In genomic region chr18:5239447-5239846, GRCh38 we compare ENCODE assay signal across 9 cellular contexts. TPM values are rescaled to one million over a fixed set of nuclear protein-coding genes. Genes with fewer than 3 reads are reported as not detected.
A peak's percentile ranks its signal among the peaks of the same experiment; 100 is the strongest.
DNase-seq lines count a peak whose midpoint lies in the region; ATAC-seq and TF ChIP-seq lines count a peak whose summit lies in the region.
"Had no signal": no experiment of that assay in that cellular context is flagged by ENCODE, and none has a peak within 500 bp of the region (broad histone marks: within the 10 kb centered on the region; RNA-seq: fewer than 3 reads in every experiment).

No MANE protein-coding gene starts in this region.

- H3K27ac Mint-ChIP-seq in type B pancreatic cell: peak overlapping the region; percentile 21

- no peaks in the 10 kb centered on the region for H3K27me3 Mint-ChIP-seq in type B pancreatic cell

- H3K4me3 Mint-ChIP-seq in type B pancreatic cell: peak overlapping the region; percentile 98

- H3K9ac ChIP-seq in adipocyte (ENCODE audit: low read length): peak overlapping the region; percentile 97

- 49 to 64% (median 55%) methylated on average over 4 of the region's 4 CpGs for WGBS in heart left ventricle, 4 donors

- peak overlapping the region in 1 of 12 donors; percentile 99 for H3K27ac ChIP-seq in heart left ventricle
- no peak overlapping the region for H3K27ac ChIP-seq in lower lobe of right lung

- H3K27me3 ChIP-seq in heart left ventricle (no peaks in the 10 kb centered on the region), adipocyte (replicated peaks; ENCODE audit: control insufficient read depth, insufficient read depth, low read length) (no peaks in the 10 kb centered on the region), lower lobe of right lung (ENCODE audit: low read depth) (no peaks in the 10 kb centered on the region)

- H3K4me1 ChIP-seq in heart left ventricle (peaks cover 0 to 39% (median 27%) of the 10 kb centered on the region in 12 donors), adipocyte (ENCODE audit: control insufficient read depth, insufficient read depth, low read length) (peaks cover 16% of the 10 kb centered on the region), lower lobe of right lung (peaks cover 33% of the 10 kb centered on the region)

- TF ChIP-seq POLR2A in heart left ventricle (IDR thresholded peaks at IDR 0.05): no peak

- H3K36me3 Mint-ChIP-seq in type B pancreatic cell: peaks cover 23% of the 10 kb centered on the region

- peaks cover 27% of the 10 kb centered on the region for H3K4me1 Mint-ChIP-seq in type B pancreatic cell (ENCODE audit: unreplicated experiment)

- TF ChIP-seq CTCF in heart left ventricle (IDR thresholded peaks at IDR 0.05): no peak
- no peak for TF ChIP-seq CTCF in lower lobe of right lung (IDR thresholded peaks at IDR 0.05)
- no peak for TF ChIP-seq CTCF in type B pancreatic cell (conservative IDR thresholded peaks at IDR 0.05)

- H3K36me3 ChIP-seq in heart left ventricle (peaks cover 0 to 47% (median 36%) of the 10 kb centered on the region in 9 donors), adipocyte (ENCODE audit: control insufficient read depth, insufficient read depth, low read length, severe bottlenecking) (peaks cover 7% of the 10 kb centered on the region), lower lobe of right lung (peaks cover 25% of the 10 kb centered on the region)

- no peak for DNase-seq in heart left ventricle
- DNase-seq in left cardiac atrium: no peak
- DNase-seq in adipocyte (ENCODE audit: low read depth): no peak
- DNase-seq in lower lobe of right lung: no peak
- no peak for DNase-seq in type B pancreatic cell (ENCODE audit: extremely low spot score, unreplicated experiment)
- DNase-seq in DMS53 treated with DMSO at 0.1 percent for 48 hours (lab: John Stamatoyannopoulos, UW; ENCODE audit: unreplicated experiment): no peak
- no peak for DNase-seq in activated CD4-positive, alpha-beta T cell treated with anti-CD3 and anti-CD28 coated beads for 48 hours
- DNase-seq: NCI-H82 had no signal

- no peaks in the 10 kb centered on the region for H3K9me3 ChIP-seq in heart left ventricle
- no peaks in the 10 kb centered on the region for H3K9me3 ChIP-seq in adipocyte (ENCODE audit: control insufficient read depth, low read length)
- H3K9me3 ChIP-seq in lower lobe of right lung: no peaks in the 10 kb centered on the region

- intact Hi-C loops in heart left ventricle (cut with DNase I): loop anchor here in 5 of 10 donors (2.0 to 5.0 kb wide), 4 partner anchors 53 to 82 kb away; partner anchors contain the start of gene ZBTB14 (in 2 of the 5)
- intact Hi-C loops in left cardiac atrium (cut with DNase I): no loop called here
- intact Hi-C loops in lower lobe of right lung (cut with DNase I): no loop called here

- ATAC-seq in heart left ventricle (no peak), left cardiac atrium (no peak), lower lobe of right lung (no peak), GM21360 (IDR thresholded peaks at IDR 0.05; ENCODE audit: unreplicated experiment) (no peak)

- H3K4me3 ChIP-seq in heart left ventricle (peak overlapping the region in 10 of 12 donors; percentile 62 to 91 (median 86)), adipocyte (ENCODE audit: low read length) (peak overlapping the region; percentile 92), lower lobe of right lung (peak overlapping the region; percentile 88)

- no peaks in the 10 kb centered on the region for H3K9me3 Mint-ChIP-seq in type B pancreatic cell

RNA-seq across cellular contexts. Expression of gene AKAIN1, which starts 42.4 kb away (rescaled TPM):
- total RNA-seq in heart left ventricle (not detected), left cardiac atrium (not detected), lower lobe of right lung (not detected), type B pancreatic cell (ENCODE audit: low replicate concordance) (0.95 and 1.1 TPM in 2 replicates)
- not detected for polyA plus RNA-seq in heart left ventricle

RNA-seq across cellular contexts. Expression of gene ZBTB14, which starts 56.1 kb away (rescaled TPM):
- total RNA-seq in heart left ventricle (1 to 10 TPM; 5.4 to 9.5 (median 6.7) TPM), left cardiac atrium (1 to 10 TPM; 6.9 to 8.0 TPM), lower lobe of right lung (13.3 TPM), type B pancreatic cell (ENCODE audit: low replicate concordance) (11.4 and 12.8 TPM in 2 replicates)
- 1 to 10 TPM; 2.3 to 3.9 TPM for polyA plus RNA-seq in heart left ventricle
